In genomic region chr14:74945852-74946658, GRCh38 we compare ENCODE assay signal across 1 cellular context.
TF ChIP-seq lines count a peak whose summit lies in the region.

No MANE protein-coding gene starts in this region.

TF ChIP-seq in HepG2, 621 proteins besides CTCF, POLR2A, EP300 and RAD21 (continued from another document and continues in another):
- TF ChIP-seq, protein P1, sequence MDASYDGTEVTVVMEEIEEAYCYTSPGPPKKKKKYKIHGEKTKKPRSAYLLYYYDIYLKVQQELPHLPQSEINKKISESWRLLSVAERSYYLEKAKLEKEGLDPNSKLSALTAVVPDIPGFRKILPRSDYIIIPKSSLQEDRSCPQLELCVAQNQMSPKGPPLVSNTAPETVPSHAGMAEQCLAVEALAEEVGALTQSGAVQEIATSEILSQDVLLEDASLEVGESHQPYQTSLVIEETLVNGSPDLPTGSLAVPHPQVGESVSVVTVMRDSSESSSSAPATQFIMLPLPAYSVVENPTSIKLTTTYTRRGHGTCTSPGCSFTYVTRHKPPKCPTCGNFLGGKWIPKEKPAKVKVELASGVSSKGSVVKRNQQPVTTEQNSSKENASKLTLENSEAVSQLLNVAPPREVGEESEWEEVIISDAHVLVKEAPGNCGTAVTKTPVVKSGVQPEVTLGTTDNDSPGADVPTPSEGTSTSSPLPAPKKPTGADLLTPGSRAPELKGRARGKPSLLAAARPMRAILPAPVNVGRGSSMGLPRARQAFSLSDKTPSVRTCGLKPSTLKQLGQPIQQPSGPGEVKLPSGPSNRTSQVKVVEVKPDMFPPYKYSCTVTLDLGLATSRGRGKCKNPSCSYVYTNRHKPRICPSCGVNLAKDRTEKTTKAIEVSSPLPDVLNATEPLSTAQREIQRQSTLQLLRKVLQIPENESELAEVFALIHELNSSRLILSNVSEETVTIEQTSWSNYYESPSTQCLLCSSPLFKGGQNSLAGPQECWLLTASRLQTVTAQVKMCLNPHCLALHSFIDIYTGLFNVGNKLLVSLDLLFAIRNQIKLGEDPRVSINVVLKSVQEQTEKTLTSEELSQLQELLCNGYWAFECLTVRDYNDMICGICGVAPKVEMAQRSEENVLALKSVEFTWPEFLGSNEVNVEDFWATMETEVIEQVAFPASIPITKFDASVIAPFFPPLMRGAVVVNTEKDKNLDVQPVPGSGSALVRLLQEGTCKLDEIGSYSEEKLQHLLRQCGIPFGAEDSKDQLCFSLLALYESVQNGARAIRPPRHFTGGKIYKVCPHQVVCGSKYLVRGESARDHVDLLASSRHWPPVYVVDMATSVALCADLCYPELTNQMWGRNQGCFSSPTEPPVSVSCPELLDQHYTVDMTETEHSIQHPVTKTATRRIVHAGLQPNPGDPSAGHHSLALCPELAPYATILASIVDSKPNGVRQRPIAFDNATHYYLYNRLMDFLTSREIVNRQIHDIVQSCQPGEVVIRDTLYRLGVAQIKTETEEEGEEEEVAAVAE (CRISPR knock-in tag; IDR thresholded peaks at IDR 0.05; ENCODE audit: borderline replicate concordance) = no peak
- TF ChIP-seq DBP (CRISPR knock-in tag; IDR thresholded peaks at IDR 0.05; ENCODE audit: not compliant biosample characterization) (no peak), SYNCRIP (IDR thresholded peaks at IDR 0.05; ENCODE audit: insufficient read depth, low read depth, low read length) (no peak), POGZ (CRISPR knock-in tag; IDR thresholded peaks at IDR 0.05) (no peak), ZNF530 (CRISPR knock-in tag; IDR thresholded peaks at IDR 0.05; ENCODE audit: low read depth) (no peak), ZFP36L2 (CRISPR knock-in tag; IDR thresholded peaks at IDR 0.05) (no peak), MTA3 (CRISPR knock-in tag; IDR thresholded peaks at IDR 0.05) (no peak), ZFP36L1 (CRISPR knock-in tag; IDR thresholded peaks at IDR 0.05) (no peak), JUND (CRISPR knock-in tag; IDR thresholded peaks at IDR 0.05) (no peak), MED13 (CRISPR knock-in tag; IDR thresholded peaks at IDR 0.05) (no peak), ZNF556 (CRISPR knock-in tag; IDR thresholded peaks at IDR 0.05; ENCODE audit: borderline replicate concordance) (no peak), HMGA1 (CRISPR knock-in tag; conservative IDR thresholded peaks at IDR 0.05) (no peak), GTF3A (CRISPR knock-in tag; conservative IDR thresholded peaks at IDR 0.05) (no peak), MED1 (CRISPR knock-in tag; IDR thresholded peaks at IDR 0.05) (peak; percentile 70), FOXK2 (IDR thresholded peaks at IDR 0.05) (no peak), KDM5B (CRISPR knock-in tag; IDR thresholded peaks at IDR 0.05; ENCODE audit: borderline replicate concordance) (no peak; the same call in 1 of the 2 replicates), KAT7 (CRISPR knock-in tag; IDR thresholded peaks at IDR 0.05; ENCODE audit: borderline replicate concordance) (no peak), ZNF597 (CRISPR knock-in tag; IDR thresholded peaks at IDR 0.05) (no peak), POLR2AphosphoS5 (IDR thresholded peaks at IDR 0.05; ENCODE audit: low read depth, low read length) (no peak), ELF4 (CRISPR knock-in tag; IDR thresholded peaks at IDR 0.05; ENCODE audit: borderline replicate concordance) (no peak), TBX2 (CRISPR knock-in tag; IDR thresholded peaks at IDR 0.05; ENCODE audit: borderline replicate concordance) (peak; percentile 75), SP4 (CRISPR knock-in tag; IDR thresholded peaks at IDR 0.05) (no peak), ZNF484 (CRISPR knock-in tag; IDR thresholded peaks at IDR 0.05; ENCODE audit: borderline replicate concordance, low read depth) (no peak), AKAP8 (CRISPR knock-in tag; IDR thresholded peaks at IDR 0.05) (no peak), ZHX2 (IDR thresholded peaks at IDR 0.05; ENCODE audit: low read depth) (no peak), ZHX2 (CRISPR knock-in tag; IDR thresholded peaks at IDR 0.05; ENCODE audit: borderline replicate concordance) (no peak), ZC3H4 (CRISPR knock-in tag; IDR thresholded peaks at IDR 0.05; ENCODE audit: borderline replicate concordance) (no peak), NR0B2 (CRISPR knock-in tag; IDR thresholded peaks at IDR 0.05) (no peak), SMARCC2 (IDR thresholded peaks at IDR 0.05) (no peak), FOSL2 (CRISPR knock-in tag; IDR thresholded peaks at IDR 0.05) (peak; percentile 84), RFX5 (IDR thresholded peaks at IDR 0.05; ENCODE audit: low read depth, low read length) (no peak), CCDC6 (CRISPR knock-in tag; IDR thresholded peaks at IDR 0.05) (no peak), NR2F6 (IDR thresholded peaks at IDR 0.05) (peak; percentile 59; the same call in 1 of the 2 replicates), NR2F6 (CRISPR knock-in tag; IDR thresholded peaks at IDR 0.05) (peak; percentile 87), ZNF432 (CRISPR knock-in tag; IDR thresholded peaks at IDR 0.05; ENCODE audit: borderline replicate concordance) (no peak), ZNF776 (CRISPR knock-in tag; IDR thresholded peaks at IDR 0.05) (no peak), ZNF567 (CRISPR knock-in tag; IDR thresholded peaks at IDR 0.05; ENCODE audit: borderline replicate concordance) (no peak)
- TF ChIP-seq, protein P2, sequence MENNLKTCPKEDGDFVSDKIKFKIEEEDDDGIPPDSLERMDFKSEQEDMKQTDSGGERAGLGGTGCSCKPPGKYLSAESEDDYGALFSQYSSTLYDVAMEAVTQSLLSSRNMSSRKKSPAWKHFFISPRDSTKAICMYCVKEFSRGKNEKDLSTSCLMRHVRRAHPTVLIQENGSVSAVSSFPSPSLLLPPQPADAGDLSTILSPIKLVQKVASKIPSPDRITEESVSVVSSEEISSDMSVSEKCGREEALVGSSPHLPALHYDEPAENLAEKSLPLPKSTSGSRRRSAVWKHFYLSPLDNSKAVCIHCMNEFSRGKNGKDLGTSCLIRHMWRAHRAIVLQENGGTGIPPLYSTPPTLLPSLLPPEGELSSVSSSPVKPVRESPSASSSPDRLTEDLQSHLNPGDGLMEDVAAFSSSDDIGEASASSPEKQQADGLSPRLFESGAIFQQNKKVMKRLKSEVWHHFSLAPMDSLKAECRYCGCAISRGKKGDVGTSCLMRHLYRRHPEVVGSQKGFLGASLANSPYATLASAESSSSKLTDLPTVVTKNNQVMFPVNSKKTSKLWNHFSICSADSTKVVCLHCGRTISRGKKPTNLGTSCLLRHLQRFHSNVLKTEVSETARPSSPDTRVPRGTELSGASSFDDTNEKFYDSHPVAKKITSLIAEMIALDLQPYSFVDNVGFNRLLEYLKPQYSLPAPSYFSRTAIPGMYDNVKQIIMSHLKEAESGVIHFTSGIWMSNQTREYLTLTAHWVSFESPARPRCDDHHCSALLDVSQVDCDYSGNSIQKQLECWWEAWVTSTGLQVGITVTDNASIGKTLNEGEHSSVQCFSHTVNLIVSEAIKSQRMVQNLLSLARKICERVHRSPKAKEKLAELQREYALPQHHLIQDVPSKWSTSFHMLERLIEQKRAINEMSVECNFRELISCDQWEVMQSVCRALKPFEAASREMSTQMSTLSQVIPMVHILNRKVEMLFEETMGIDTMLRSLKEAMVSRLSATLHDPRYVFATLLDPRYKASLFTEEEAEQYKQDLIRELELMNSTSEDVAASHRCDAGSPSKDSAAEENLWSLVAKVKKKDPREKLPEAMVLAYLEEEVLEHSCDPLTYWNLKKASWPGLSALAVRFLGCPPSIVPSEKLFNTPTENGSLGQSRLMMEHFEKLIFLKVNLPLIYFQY (CRISPR knock-in tag; IDR thresholded peaks at IDR 0.05; ENCODE audit: borderline replicate concordance) = no peak
- TF ChIP-seq, protein P3, sequence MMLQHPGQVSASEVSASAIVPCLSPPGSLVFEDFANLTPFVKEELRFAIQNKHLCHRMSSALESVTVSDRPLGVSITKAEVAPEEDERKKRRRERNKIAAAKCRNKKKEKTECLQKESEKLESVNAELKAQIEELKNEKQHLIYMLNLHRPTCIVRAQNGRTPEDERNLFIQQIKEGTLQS (CRISPR knock-in tag; IDR thresholded peaks at IDR 0.05) = peak; percentile 50; the same call in 1 of the 2 replicates
- TF ChIP-seq, protein P4, sequence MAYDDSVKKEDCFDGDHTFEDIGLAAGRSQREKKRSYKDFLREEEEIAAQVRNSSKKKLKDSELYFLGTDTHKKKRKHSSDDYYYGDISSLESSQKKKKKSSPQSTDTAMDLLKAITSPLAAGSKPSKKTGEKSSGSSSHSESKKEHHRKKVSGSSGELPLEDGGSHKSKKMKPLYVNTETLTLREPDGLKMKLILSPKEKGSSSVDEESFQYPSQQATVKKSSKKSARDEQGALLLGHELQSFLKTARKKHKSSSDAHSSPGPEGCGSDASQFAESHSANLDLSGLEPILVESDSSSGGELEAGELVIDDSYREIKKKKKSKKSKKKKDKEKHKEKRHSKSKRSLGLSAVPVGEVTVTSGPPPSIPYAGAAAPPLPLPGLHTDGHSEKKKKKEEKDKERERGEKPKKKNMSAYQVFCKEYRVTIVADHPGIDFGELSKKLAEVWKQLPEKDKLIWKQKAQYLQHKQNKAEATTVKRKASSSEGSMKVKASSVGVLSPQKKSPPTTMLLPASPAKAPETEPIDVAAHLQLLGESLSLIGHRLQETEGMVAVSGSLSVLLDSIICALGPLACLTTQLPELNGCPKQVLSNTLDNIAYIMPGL (CRISPR knock-in tag; IDR thresholded peaks at IDR 0.05; ENCODE audit: borderline replicate concordance in 1 of 2, low read depth in 1 of 2) = peak in 1 of 2 experiments; percentile 33; a peak in 2 of 4 replicates
- TF ChIP-seq, protein P5, sequence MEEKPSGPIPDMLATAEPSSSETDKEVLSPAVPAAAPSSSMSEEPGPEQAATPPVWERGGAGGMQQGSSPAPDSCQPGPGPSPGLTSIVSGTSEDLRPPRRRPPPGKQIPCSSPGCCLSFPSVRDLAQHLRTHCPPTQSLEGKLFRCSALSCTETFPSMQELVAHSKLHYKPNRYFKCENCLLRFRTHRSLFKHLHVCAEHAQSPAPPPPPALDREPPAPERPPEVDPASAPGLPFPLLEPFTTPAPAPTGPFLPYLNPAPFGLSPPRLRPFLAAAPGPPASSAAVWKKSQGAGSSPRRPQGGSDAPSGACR (CRISPR knock-in tag; IDR thresholded peaks at IDR 0.05) = no peak
- TF ChIP-seq, protein P6, sequence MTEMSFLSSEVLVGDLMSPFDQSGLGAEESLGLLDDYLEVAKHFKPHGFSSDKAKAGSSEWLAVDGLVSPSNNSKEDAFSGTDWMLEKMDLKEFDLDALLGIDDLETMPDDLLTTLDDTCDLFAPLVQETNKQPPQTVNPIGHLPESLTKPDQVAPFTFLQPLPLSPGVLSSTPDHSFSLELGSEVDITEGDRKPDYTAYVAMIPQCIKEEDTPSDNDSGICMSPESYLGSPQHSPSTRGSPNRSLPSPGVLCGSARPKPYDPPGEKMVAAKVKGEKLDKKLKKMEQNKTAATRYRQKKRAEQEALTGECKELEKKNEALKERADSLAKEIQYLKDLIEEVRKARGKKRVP (CRISPR knock-in tag; IDR thresholded peaks at IDR 0.05) = no peak
